In genomic region chr14:75126679-75127473, GRCh38 we compare ENCODE assay signal across 8 cellular contexts. TPM values are rescaled to one million over a fixed set of nuclear protein-coding genes. Genes with fewer than 3 reads are reported as not detected.
DNase-seq lines count a peak whose midpoint lies in the region; ATAC-seq, FAIRE-seq and TF ChIP-seq lines count a peak whose summit lies in the region.

TSS of gene NEK9 (minus strand) at chr14:75127048. CDS start at chr14:75126921, 127 bp downstream.

- H3K79me2 ChIP-seq in H1 (ENCODE audit: control insufficient read depth in 1 of 2, insufficient read depth in 2 of 2, low read length in 2 of 2): peaks cover 0 to 15% of the 10 kb centered on the region in 2 experiments; a peak in 2 of 4 replicates

- H3K4me1 Mint-ChIP-seq in CD8-positive, alpha-beta memory T cell: peaks cover 35 to 53% (median 52%) of the 10 kb centered on the region in 3 donors

- no peaks in the 10 kb centered on the region for H3K27me3 ChIP-seq in CD8-positive, alpha-beta memory T cell (ENCODE audit: insufficient read depth, low read length, poor library complexity, severe bottlenecking)
- no peaks in the 10 kb centered on the region for H3K27me3 ChIP-seq in H1 (replicated peaks in 1 of 4; ENCODE audit: control insufficient read depth in 3 of 4, extremely low read depth in 1 of 4, insufficient read depth in 3 of 4, low read length in 3 of 4)

- peak within 1 kb of the TSS; percentile 77 for H3K56ac ChIP-seq in H1 (replicated peaks; ENCODE audit: insufficient read length, low read depth, low read length)

- H2AK5ac ChIP-seq in H1 (ENCODE audit: low read depth, low read length): no peak within 1 kb of the TSS

- no peaks in the 10 kb centered on the region for H3K9me3 ChIP-seq in CD8-positive, alpha-beta memory T cell (ENCODE audit: low read length)
- H3K9me3 ChIP-seq in H1 (ENCODE audit: insufficient read depth in 2 of 2, low read depth in 1 of 2, low read length in 1 of 2): no peaks in the 10 kb centered on the region

- TF ChIP-seq RAD21 in H1 (IDR thresholded peaks at IDR 0.05 in 1 of 2, conservative IDR thresholded peaks at IDR 0.05 in 1 of 2; ENCODE audit: low read depth in 2 of 2, low read length in 2 of 2): no peak

- DNase-seq in CD8-positive, alpha-beta memory T cell: peak; percentile 80 to 93 (median 85)
- peak; percentile 78 for DNase-seq in HT1080 (ENCODE audit: low read depth)
- DNase-seq in NOMO-1 treated with dmso at 0.1 percent for 144 hours (lab: John Stamatoyannopoulos, UW; ENCODE audit: unreplicated experiment): peak; percentile 75
- DNase-seq in activated CD8-positive, alpha-beta memory T cell treated with anti-CD3 and anti-CD28 coated beads for 48 hours (ENCODE audit: low read depth in 2 of 3, low spot score in 2 of 3): peak; percentile 76 to 83 (median 82)
- peak; percentile 56 to 88 for DNase-seq in H1 (ENCODE audit: low read depth in 1 of 2, low spot score in 2 of 2)
- DNase-seq in mesenteric fat pad (ENCODE audit: low spot score): peak; percentile 96
- peak; percentile 77 for DNase-seq in stimulated activated CD8-positive, alpha-beta memory T cell treated with anti-CD3 and anti-CD28 coated beads, Interleukin-15, amount 100 ng/mL, for 24 hours (ENCODE audit: low read depth)

- H3K4me3 Mint-ChIP-seq in CD8-positive, alpha-beta memory T cell: peak within 1 kb of the TSS; percentile 95 to 98 (median 97)

- TF ChIP-seq POLR2A in H1 (IDR thresholded peaks at IDR 0.05; ENCODE audit: control extremely low read depth in 1 of 2, low read depth in 2 of 2, low read length in 2 of 2): peak; percentile 44 to 96

- H2BK12ac ChIP-seq in H1 (ENCODE audit: low read depth, low read length): peak within 1 kb of the TSS; percentile 29; the same call in 1 of the 2 replicates

- peaks cover 36% of the 10 kb centered on the region for H3K4me1 ChIP-seq in CD8-positive, alpha-beta memory T cell (ENCODE audit: insufficient read depth, low read length)
- H3K4me1 ChIP-seq in H1 (replicated peaks in 1 of 4; ENCODE audit: control insufficient read depth in 3 of 4, insufficient read depth in 4 of 4, low read length in 3 of 4): peaks cover 0 to 4% (median 1%) of the 10 kb centered on the region in 4 experiments; a peak in 5 of 7 replicates

- no peak within 1 kb of the TSS for H3K14ac ChIP-seq in H1 (ENCODE audit: insufficient read length)

- FAIRE-seq in H1 (lab: Jason Lieb, UNC): no peak

- H3K79me1 ChIP-seq in H1 (ENCODE audit: low read depth, low read length): peaks cover 2% of the 10 kb centered on the region

- peak; percentile 61 for ATAC-seq in GM19468 (IDR thresholded peaks at IDR 0.05; ENCODE audit: extremely low read depth, unreplicated experiment)

- H3K27me3 Mint-ChIP-seq in CD8-positive, alpha-beta memory T cell: no peaks in the 10 kb centered on the region

- H3K23ac ChIP-seq in H1 (ENCODE audit: insufficient read length): no peak within 1 kb of the TSS

- peak within 1 kb of the TSS; percentile 74 for H3K4ac ChIP-seq in H1 (replicated peaks; ENCODE audit: insufficient read length, low read depth, low read length)

- H4K8ac ChIP-seq in H1 (ENCODE audit: extremely low read depth, insufficient read depth, low read length): peak within 1 kb of the TSS; percentile 97

- peak within 1 kb of the TSS; percentile 22 for H2BK120ac ChIP-seq in H1 (replicated peaks; ENCODE audit: low read depth, low read length)

- peak within 1 kb of the TSS; percentile 73 for H2BK5ac ChIP-seq in H1 (ENCODE audit: low read depth, low read length)

- POLR2A ChIA-PET in CD8-positive, alpha-beta memory T cell (lab: Charles Lee): interaction anchor here (0.6 to 1.4 kb wide), 10 partner anchors 32 to 436 kb away, joined by 3 to 6 read pairs (median 4); partner anchors contain the start of gene ACYP1
- POLR2A ChIA-PET in H1 (lab: Charles Lee; ENCODE audit: partially characterized antibody): interaction anchor here (0.6 to 1.8 kb wide), 27 partner anchors 9 to 302 kb away, joined by 3 to 14 read pairs (median 3); partner anchors contain the start of gene ZC2HC1C

- 0 out of 4 replicates have a peak, but pooled peaks of 1 of the 3 experiments have one; percentile 3 for TF ChIP-seq CTCF in H1 (IDR thresholded peaks at IDR 0.05; ENCODE audit: control extremely low read depth in 1 of 3, insufficient read depth in 1 of 3, low read depth in 1 of 3, low read length in 3 of 3)

- peak within 1 kb of the TSS; percentile 83 to 88 for H3K4me2 ChIP-seq in H1 (ENCODE audit: insufficient read depth in 1 of 2, low read depth in 2 of 2, low read length in 2 of 2)

- H4K20me1 ChIP-seq in H1 (replicated peaks in 1 of 2; ENCODE audit: control insufficient read depth in 1 of 2, insufficient read depth in 2 of 2, low read length in 2 of 2): no peaks in the 10 kb centered on the region

- H2BK20ac ChIP-seq in H1 (ENCODE audit: low read length): no peak within 1 kb of the TSS

- H4K5ac ChIP-seq in H1 (ENCODE audit: insufficient read length, low read depth, low read length): peak within 1 kb of the TSS; percentile 90

- WGBS in H1 (ENCODE audit: extremely low coverage in 1 of 2, insufficient coverage in 1 of 2, insufficient read length in 1 of 2, insufficient replicate concordance in 2 of 2, low coverage in 1 of 2, low lambda C conversion rate in 2 of 2, missing lambda C conversion rate in 1 of 2), 2 experiments: 4% methylated on average over 72 of the region's 76 CpGs; no CpG with 5 or more reads in 1 of the 2 experiments

- peak within 1 kb of the TSS; percentile 93 for H3K18ac ChIP-seq in H1 (ENCODE audit: extremely low read depth, low read length)

- H3K9me3 Mint-ChIP-seq in CD8-positive, alpha-beta memory T cell: no peaks in the 10 kb centered on the region

- no peaks in the 10 kb centered on the region for H3K36me3 ChIP-seq in CD8-positive, alpha-beta memory T cell (ENCODE audit: insufficient read depth, low read length)
- H3K36me3 ChIP-seq in H1 (ENCODE audit: control insufficient read depth in 2 of 4, insufficient read depth in 4 of 4, low read length in 3 of 4): no peaks in the 10 kb centered on the region

- H3K23me2 ChIP-seq in H1 (ENCODE audit: low read depth, low read length): peaks cover 10% of the 10 kb centered on the region

- H2AFZ ChIP-seq in H1 (ENCODE audit: low read length): peak within 1 kb of the TSS; percentile 86

- H3K4me3 ChIP-seq in CD8-positive, alpha-beta memory T cell (ENCODE audit: low read length): peak within 1 kb of the TSS; percentile 99
- peak within 1 kb of the TSS; percentile 75 to 89 (median 86) for H3K4me3 ChIP-seq in H1 (ENCODE audit: extremely low read depth in 1 of 4, insufficient read depth in 2 of 4, low read depth in 3 of 4, low read length in 4 of 4)

- H3K27ac Mint-ChIP-seq in CD8-positive, alpha-beta memory T cell: peak within 1 kb of the TSS; percentile 97 to 99 (median 98)

- peak within 1 kb of the TSS; percentile 95 for H3K27ac ChIP-seq in CD8-positive, alpha-beta memory T cell (ENCODE audit: low read depth, low read length)
- H3K27ac ChIP-seq in H1 (ENCODE audit: low read depth, low read length): peak within 1 kb of the TSS; percentile 86

- peak in 1 of 2 experiments; percentile 0; a peak in 1 of 3 replicates for TF ChIP-seq EP300 in H1 (IDR thresholded peaks at IDR 0.05; ENCODE audit: borderline replicate concordance in 1 of 2, low read depth in 2 of 2, low read length in 2 of 2)

- peaks cover 0 to 26% (median 3%) of the 10 kb centered on the region in 3 donors for H3K36me3 Mint-ChIP-seq in CD8-positive, alpha-beta memory T cell

- no peak within 1 kb of the TSS for H2BK15ac ChIP-seq in H1 (ENCODE audit: low read length)

- peak within 1 kb of the TSS; percentile 63 to 94 (median 80) for H3K9ac ChIP-seq in H1 (replicated peaks in 1 of 4; ENCODE audit: extremely low read depth in 1 of 4, low read depth in 3 of 4, low read length in 3 of 4)

- H4K91ac ChIP-seq in H1 (replicated peaks; ENCODE audit: insufficient read length, low read length): peak within 1 kb of the TSS; percentile 93

- CTCF ChIA-PET in CD8-positive, alpha-beta memory T cell (lab: Charles Lee): interaction anchor here (0.7 to 7.1 kb wide), 7 partner anchors 14 to 388 kb away, joined by 3 to 72 read pairs (median 4); partner anchors contain the start of gene ACYP1
- CTCF ChIA-PET in H1 (lab: Charles Lee; ENCODE audit: partially characterized antibody): interaction anchor here (0.5 to 1.4 kb wide), 7 partner anchors 39 to 1723 kb away, joined by 3 to 4 read pairs (median 3); no protein-coding TSS in a partner anchor

TF ChIP-seq in H1, 55 proteins besides CTCF, POLR2A, EP300 and RAD21 (continues in another document):
- peak; percentile 80 for TF ChIP-seq YY1 (IDR thresholded peaks at IDR 0.05; ENCODE audit: low read depth, low read length)
- TF ChIP-seq, protein P1, sequence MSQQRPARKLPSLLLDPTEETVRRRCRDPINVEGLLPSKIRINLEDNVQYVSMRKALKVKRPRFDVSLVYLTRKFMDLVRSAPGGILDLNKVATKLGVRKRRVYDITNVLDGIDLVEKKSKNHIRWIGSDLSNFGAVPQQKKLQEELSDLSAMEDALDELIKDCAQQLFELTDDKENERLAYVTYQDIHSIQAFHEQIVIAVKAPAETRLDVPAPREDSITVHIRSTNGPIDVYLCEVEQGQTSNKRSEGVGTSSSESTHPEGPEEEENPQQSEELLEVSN (IDR thresholded peaks at IDR 0.05): peak; percentile 65
- no peak for TF ChIP-seq JUND (IDR thresholded peaks at IDR 0.05; ENCODE audit: low read length)
- peak; percentile 98 for TF ChIP-seq RBBP5 (IDR thresholded peaks at IDR 0.05; ENCODE audit: borderline replicate concordance, low read depth, low read length)
- peak; percentile 82 for TF ChIP-seq TBP (IDR thresholded peaks at IDR 0.05; ENCODE audit: low read depth, low read length)
- TF ChIP-seq KDM1A (IDR thresholded peaks at IDR 0.05; ENCODE audit: borderline replicate concordance, low read length): no peak
- no peak for TF ChIP-seq MAFK (IDR thresholded peaks at IDR 0.05; ENCODE audit: low read depth, low read length)
- no peak for TF ChIP-seq RXRA (IDR thresholded peaks at IDR 0.05; ENCODE audit: insufficient read depth, low read depth, low read length)
- 0 out of 2 replicates have a peak, but pooled peaks have one; percentile 7 for TF ChIP-seq TEAD4 (IDR thresholded peaks at IDR 0.05; ENCODE audit: low read depth, low read length)

RNA-seq across cellular contexts. Expression of gene NEK9, which starts in this region (rescaled TPM):
- total RNA-seq in CD8-positive, alpha-beta memory T cell: 10 to 100 TPM; 72.2 to 74.0 TPM
- polyA plus RNA-seq in CD8-positive, alpha-beta memory T cell: 18.0 TPM
- total RNA-seq in HT1080 (2014; rRNA removed; shearing (Covaris generic)): 19.5 and 22.0 TPM in 2 replicates
- 16.4 and 19.2 TPM in 2 replicates for polyA plus RNA-seq in HT1080 (2015; cell fraction: cytosol; rRNA removed)
- polyA plus RNA-seq in HT1080 (2015; cell fraction: nucleus; rRNA removed): 63.8 and 68.9 TPM in 2 replicates
- total RNA-seq in H1 (2021; fragmentation: NEBNext Ultra II Directional; extraction: Animal tissue kit (Norgen Biotek cat#: 25700)): 39.5 and 43.6 TPM in 2 replicates
- 16.0 and 28.0 TPM in 2 replicates for polyA plus RNA-seq in H1 (2011; rRNA removed)
- polyA plus RNA-seq in H1 (2011; cell fraction: cytosol; rRNA removed): 25.0 TPM
- polyA plus RNA-seq in H1 (2011; cell fraction: nucleus; rRNA removed): 44.9 TPM
- polyA plus RNA-seq in H1 (2012, experiment 1 of 2): 30.0 to 39.2 TPM (median 31.7 TPM) in 4 replicates
- 1.8 TPM for polyA plus RNA-seq in H1 (2012, experiment 2 of 2)
- polyA plus RNA-seq in H1 (2013, experiment 1 of 2): 16.0 TPM
- polyA plus RNA-seq in H1 (2013, experiment 2 of 2): 15.4 TPM
- polyA minus RNA-seq in H1 (2011; rRNA and poly(A)+ RNA removed): 36.4 and 45.8 TPM in 2 replicates
- 23.2 TPM for polyA minus RNA-seq in H1 (2011; cell fraction: cytosol; rRNA and poly(A)+ RNA removed)
- polyA minus RNA-seq in H1 (2011; cell fraction: nucleus; rRNA and poly(A)+ RNA removed): 50.6 TPM
- total RNA-seq in mesenteric fat pad: 105 TPM

Comparison
In these comparisons a context has a peak if more than half of its experiments do, and no peak if none do; other contexts are left out.
1. Peak in every context shown above with its lines: DNase-seq, ATAC-seq, H3K4me3 ChIP-seq and H3K27ac ChIP-seq.